ENCODE assay signal across 8 cellular contexts in the genomic region with DNA sequence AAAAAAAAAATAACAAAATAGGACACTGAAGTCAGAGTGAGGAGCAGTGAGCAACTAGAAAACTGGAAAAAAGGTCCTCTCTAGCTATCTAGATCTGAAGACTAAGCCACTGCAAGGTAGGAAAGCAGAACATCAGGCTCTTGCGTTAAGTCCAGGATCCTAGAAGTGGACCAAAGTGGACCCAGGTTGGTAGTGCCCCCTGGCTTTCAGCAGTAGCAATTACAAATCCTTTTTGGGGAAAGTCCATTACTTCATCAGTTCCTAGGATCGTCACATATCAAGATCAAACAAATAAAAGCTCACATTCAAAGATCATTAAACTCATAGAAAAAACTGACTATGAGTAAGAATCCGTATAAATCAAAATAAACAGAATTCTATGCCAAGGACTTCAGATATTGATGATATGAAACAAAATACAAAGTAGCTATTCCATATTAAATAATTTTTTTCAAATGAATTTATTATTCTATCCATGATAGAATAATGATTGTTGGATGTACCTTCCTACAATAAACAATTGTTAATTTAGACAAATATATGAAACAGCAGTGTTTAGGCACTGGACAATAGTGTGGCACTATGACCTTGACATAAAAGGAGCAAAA. TPM values are rescaled to one million over a fixed set of nuclear protein-coding genes. Genes with fewer than 3 reads are reported as not detected.
DNase-seq lines count a peak whose midpoint lies in the region; ATAC-seq, FAIRE-seq and TF ChIP-seq lines count a peak whose summit lies in the region.

No MANE protein-coding gene starts in this region.

- H3K36me3 Mint-ChIP-seq in chondrocyte (ENCODE audit: low read depth), result no peaks in the 10 kb centered on the region

- no peak overlapping the region for H3K4me3 ChIP-seq in Panc1 (ENCODE audit: low read depth in 2 of 2, low read length in 2 of 2)
- no peak overlapping the region for H3K4me3 ChIP-seq in keratinocyte (ENCODE audit: control insufficient read depth in 2 of 3, extremely low read depth in 1 of 3, insufficient read depth in 2 of 3, low read depth in 1 of 3, low read length in 3 of 3)
- H3K4me3 ChIP-seq in stomach, result no peak overlapping the region

- TF ChIP-seq CTCF in Panc1 (IDR thresholded peaks at IDR 0.05), result peak; percentile 92
- peak; percentile 84 for TF ChIP-seq CTCF in chondrocyte (IDR thresholded peaks at IDR 0.05)
- peak; percentile 73 to 85 (median 74) for TF ChIP-seq CTCF in keratinocyte (optimal IDR thresholded peaks at IDR 0.05 in 1 of 3, IDR thresholded peaks at IDR 0.05 in 1 of 3, conservative IDR thresholded peaks at IDR 0.05 in 1 of 3; ENCODE audit: extremely low read depth in 1 of 3, insufficient read depth in 2 of 3, low read length in 3 of 3)
- TF ChIP-seq CTCF in stomach (IDR thresholded peaks at IDR 0.05), result peak in 5 of 7 experiments; percentile 73 to 92 (median 86)

- H3K4me1 ChIP-seq in Panc1 (ENCODE audit: control insufficient read depth, insufficient read depth, low read length) (peaks cover 13% of the 10 kb centered on the region; the same call in 1 of the 2 replicates), keratinocyte (ENCODE audit: control insufficient read depth, extremely low read depth, insufficient read depth, low read length) (peaks cover 15% of the 10 kb centered on the region), stomach (peaks cover 0 to 31% (median 13%) of the 10 kb centered on the region in 4 donors)

- no peak overlapping the region for H3K9ac ChIP-seq in keratinocyte (ENCODE audit: control insufficient read depth, extremely low read depth, insufficient read depth, low read length)

- no peak for TF ChIP-seq POLR2A in stomach (IDR thresholded peaks at IDR 0.05)

- in situ Hi-C loops in Panc1 (cut with HindIII; ENCODE audit: low pct_unique_long_range_greater_than_20kb, low sequenced_read_pairs), result no loop called here

- no peaks in the 10 kb centered on the region for H3K27me3 Mint-ChIP-seq in chondrocyte (ENCODE audit: low read depth)

- no peak overlapping the region for H3K27ac ChIP-seq in Panc1 (ENCODE audit: low read length)
- peak overlapping the region; percentile 19 for H3K27ac ChIP-seq in keratinocyte (ENCODE audit: control insufficient read depth, insufficient read depth, low read length)
- no peak overlapping the region for H3K27ac ChIP-seq in stomach

- H3K79me2 ChIP-seq in keratinocyte (ENCODE audit: control insufficient read depth, insufficient read depth, low read length), result no peaks in the 10 kb centered on the region

- H3K4me1 Mint-ChIP-seq in chondrocyte (ENCODE audit: low read depth), result peaks cover 12% of the 10 kb centered on the region

- no peak overlapping the region for H3K4me3 Mint-ChIP-seq in chondrocyte (ENCODE audit: unreplicated experiment)

- peak; percentile 57 for FAIRE-seq in keratinocyte (lab: Jason Lieb, UNC)

- ATAC-seq in HG03175 (IDR thresholded peaks at IDR 0.05; ENCODE audit: unreplicated experiment) (peak; percentile 43), Panc1 (peak; percentile 78), HG03565 (IDR thresholded peaks at IDR 0.05; ENCODE audit: unreplicated experiment) (no peak)

- WGBS in stomach, 5 donors, result 2 to 13% (median 5%) methylated on average over 3 of the region's 3 CpGs

- POLR2A ChIA-PET in Panc1 (lab: Charles Lee), result interaction anchor here (0.7 kb wide), 2 partner anchors 57 to 117 kb away, joined by 3 to 7 read pairs; no protein-coding TSS in a partner anchor

- H3K9me3 Mint-ChIP-seq in chondrocyte (ENCODE audit: low read depth), result no peaks in the 10 kb centered on the region

- DNase-seq in activated gamma-delta T cell treated with Interleukin-2 at 50 U/mL for 16 hours (peak; percentile 20), activated gamma-delta T cell (lab: John Stamatoyannopoulos, UW) (no peak), Panc1 (ENCODE audit: low read depth, low spot score) (no peak), chondrocyte (ENCODE audit: low spot score) (no peak), keratinocyte (ENCODE audit: low read depth, low spot score) (no peak), stomach (peak; percentile 50)

- no peaks in the 10 kb centered on the region for H3K36me3 ChIP-seq in Panc1 (ENCODE audit: control insufficient read depth, insufficient read depth, low read length)
- no peaks in the 10 kb centered on the region for H3K36me3 ChIP-seq in keratinocyte (ENCODE audit: control insufficient read depth in 2 of 2, extremely low read depth in 1 of 2, insufficient read depth in 2 of 2, low read length in 2 of 2)
- no peaks in the 10 kb centered on the region for H3K36me3 ChIP-seq in stomach

- CTCF ChIA-PET in Panc1 (lab: Charles Lee), result interaction anchor here (0.6 to 1.2 kb wide), 6 partner anchors 9 to 178 kb away, joined by 3 to 7 read pairs (median 4); no protein-coding TSS in a partner anchor

- no peak overlapping the region for H3K27ac Mint-ChIP-seq in chondrocyte (ENCODE audit: unreplicated experiment)

- H2AFZ ChIP-seq in keratinocyte (ENCODE audit: control insufficient read depth, low read length), result no peak overlapping the region

- H3K9me1 ChIP-seq in keratinocyte (ENCODE audit: control insufficient read depth, extremely low read depth, insufficient read depth, low read length), result no peaks in the 10 kb centered on the region

- H3K9me3 ChIP-seq in Panc1 (ENCODE audit: control insufficient read depth, insufficient read depth, low read depth, low read length) (no peaks in the 10 kb centered on the region), keratinocyte (ENCODE audit: control insufficient read depth, low read depth, low read length) (no peaks in the 10 kb centered on the region), stomach (no peaks in the 10 kb centered on the region)

- BruUV-seq in Panc1 (replicated peaks; lab: Mats Ljungman, UMichigan), result no TSS peak

- TF ChIP-seq EP300 in stomach (IDR thresholded peaks at IDR 0.05), result no peak

- H3K27me3 ChIP-seq in Panc1 (ENCODE audit: control insufficient read depth, insufficient read depth, low read length) (no peaks in the 10 kb centered on the region), keratinocyte (ENCODE audit: control insufficient read depth, extremely low read depth, insufficient read depth, low read length) (no peaks in the 10 kb centered on the region), stomach (no peaks in the 10 kb centered on the region)

- H3K4me2 ChIP-seq in keratinocyte (ENCODE audit: control insufficient read depth, extremely low read depth, insufficient read depth, low read depth, low read length), result no peak overlapping the region

- no peaks in the 10 kb centered on the region for H4K20me1 ChIP-seq in keratinocyte (ENCODE audit: control insufficient read depth, extremely low read depth, insufficient read depth, low read length)

- intact Hi-C loops in Panc1 (cut with micrococcal nuclease; ENCODE audit: unreplicated experiment) (no loop called here), stomach (cut with DNase I; ENCODE audit: low total_unique reads) (loop anchor here (10.0 kb wide), 1 partner anchor 76 kb away; no protein-coding TSS in a partner anchor)

- dilution Hi-C loops in keratinocyte (cut with MboI; ENCODE audit: extremely low pct_ligation_motif_present, low sequenced_read_pairs), result no loop called here

RNA-seq across cellular contexts. Expression of a gene that starts 6.5 kb away (rescaled TPM):
- total RNA-seq in Panc1 (2021; ENCODE audit: unreplicated experiment) (21.3 TPM), chondrocyte (22.9 to 25.2 TPM (median 23.6 TPM) in 3 replicates), stomach (100 to 1,000 TPM in 2 of 5 donors, 10 to 100 TPM in 3; 14.2 to 125 (median 36.2) TPM)
- 3.2 TPM for polyA plus RNA-seq in Panc1 (2012; ENCODE audit: insufficient read length)
- polyA plus RNA-seq in keratinocyte (7.7 to 11.5 TPM (median 10.0 TPM) in 3 replicates), stomach (1 to 10 TPM; 2.3 to 3.7 (median 3.3) TPM)
- 8.7 TPM for polyA plus RNA-seq in keratinocyte (2011; ENCODE audit: low read depth)
- polyA plus RNA-seq in keratinocyte (2011; cell fraction: cytosol; rRNA removed), result 2.2 and 5.0 TPM in 2 replicates
- 12.3 and 16.4 TPM in 2 replicates for polyA plus RNA-seq in keratinocyte (2011; cell fraction: nucleus; rRNA removed)
- polyA plus RNA-seq in keratinocyte (2012; ENCODE audit: low replicate concordance), result 5.0 and 6.5 TPM in 2 replicates
- polyA minus RNA-seq in keratinocyte, result 11.5 to 83.8 TPM (median 49.4 TPM) in 3 replicates
- 8.2 TPM for polyA minus RNA-seq in keratinocyte (2011; cell fraction: cytosol; rRNA and poly(A)+ RNA removed)
- polyA minus RNA-seq in keratinocyte (2011; cell fraction: nucleus; rRNA and poly(A)+ RNA removed), result 43.7 and 63.8 TPM in 2 replicates

Comparison
In these comparisons a context has a peak if more than half of its experiments do, and no peak if none do; other contexts are left out.
1. DNase-seq: peak in activated gamma-delta T cell treated with Interleukin-2 at 50 U/mL for 16 hours (single experiment) and stomach (single experiment); none in activated gamma-delta T cell (single experiment), Panc1 (single experiment), chondrocyte (single experiment) and keratinocyte (single experiment).
2. Peak in every context shown above with its lines, with median percentiles within 50 percentile points of each other: CTCF ChIP-seq.